18 cellular contexts compared by ENCODE assay signal in the genomic region with DNA sequence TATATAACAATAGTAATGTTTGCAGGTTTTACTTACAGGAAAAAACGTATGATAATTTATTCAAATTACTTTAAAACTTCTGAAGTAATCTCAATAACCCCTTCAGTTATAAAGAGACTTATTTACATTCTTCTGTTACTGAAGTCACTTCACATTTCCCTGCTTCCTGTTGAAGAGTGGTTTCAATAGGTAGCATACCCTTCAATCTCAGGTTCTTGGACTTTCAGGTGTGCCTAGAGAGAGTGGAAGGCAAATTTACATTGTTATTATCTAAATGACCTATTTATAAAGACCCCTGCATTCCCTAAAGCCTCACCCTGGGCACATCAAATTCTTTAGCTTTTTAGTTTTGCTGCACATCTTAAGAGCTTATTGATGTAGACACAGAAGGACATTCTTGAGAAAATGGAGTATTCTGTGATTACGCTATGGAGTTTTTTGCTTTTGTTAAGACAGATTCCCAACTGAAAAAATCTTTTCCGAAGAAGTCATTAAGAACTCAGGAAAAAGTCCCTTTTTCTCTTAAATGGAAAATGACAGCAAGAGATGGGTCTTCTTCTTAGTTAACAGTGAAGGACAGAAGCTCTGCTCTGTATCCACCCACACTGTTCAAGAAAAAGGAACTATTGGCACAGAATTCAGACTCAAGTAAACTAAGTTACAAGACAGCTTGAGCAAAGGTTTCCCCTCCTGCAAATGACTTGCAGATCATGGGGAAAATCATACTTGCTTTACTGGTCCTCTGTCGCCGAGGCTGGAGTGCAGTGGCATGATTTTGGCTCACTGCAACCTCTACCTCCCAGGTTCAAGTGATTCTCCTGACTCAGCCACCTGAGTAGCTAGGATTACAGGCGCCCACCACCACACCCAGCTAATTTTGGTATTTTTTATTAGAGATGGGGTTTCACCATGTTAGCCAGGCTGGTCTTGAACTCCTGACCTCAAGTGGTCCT.
DNase-seq lines count a peak whose midpoint lies in the region; ATAC-seq and TF ChIP-seq lines count a peak whose summit lies in the region.
"Had no signal": no experiment of that assay in that cellular context is flagged by ENCODE, and none has a peak within 500 bp of the region (broad histone marks: within the 10 kb centered on the region; RNA-seq: fewer than 3 reads in every experiment).

No MANE protein-coding gene starts in this region.

- no peak overlapping the region for H4K8ac ChIP-seq in IMR-90 (ENCODE audit: low read depth in 2 of 2, low read length in 2 of 2)

- no peak overlapping the region for H2AFZ ChIP-seq in IMR-90 (replicated peaks; ENCODE audit: low read length, poor library complexity)

- no peak for TF ChIP-seq RAD21 in IMR-90 (IDR thresholded peaks at IDR 0.05; ENCODE audit: low read length)

- H2AK9ac ChIP-seq in IMR-90 (replicated peaks; ENCODE audit: low read depth, low read length, poor library complexity): no peak overlapping the region

- no peaks in the 10 kb centered on the region for H3K36me3 ChIP-seq in A673 (ENCODE audit: insufficient read depth, low read length, poor library complexity, severe bottlenecking)
- peaks cover 19% of the 10 kb centered on the region for H3K36me3 ChIP-seq in IMR-90 (ENCODE audit: control insufficient read depth, insufficient read depth, low read length)

- H3K9me3 Mint-ChIP-seq in dendritic cell treated with granulocyte-macrophage colony-stimulating factor and Interleukin-4, amounts not matched to agents 40 ng/mL and 50 ng/mL, for 4 days: no peaks in the 10 kb centered on the region
- peaks cover 2% of the 10 kb centered on the region for H3K9me3 Mint-ChIP-seq in nephron

- H3K4me1 ChIP-seq in A673 (ENCODE audit: insufficient read depth, low read length, poor library complexity, severe bottlenecking) (peaks cover 37% of the 10 kb centered on the region), IMR-90 (ENCODE audit: control insufficient read depth, insufficient read depth, low read length) (peaks cover 4% of the 10 kb centered on the region)
- H3K4me1 ChIP-seq: A549, SJSA1 had no signal

- H3K27ac Mint-ChIP-seq in dendritic cell treated with granulocyte-macrophage colony-stimulating factor and Interleukin-4, amounts not matched to agents 40 ng/mL and 50 ng/mL, for 4 days: peak overlapping the region; percentile 39
- H3K27ac Mint-ChIP-seq in nephron: peak overlapping the region in 2 of 3 experiments; percentile 35 to 37
- H3K27ac Mint-ChIP-seq: CD14-positive monocyte had no signal

- H3K4ac ChIP-seq in IMR-90 (ENCODE audit: low read depth, low read length): no peak overlapping the region

- POLR2A ChIA-PET in A673 (lab: Charles Lee; ENCODE audit: low non-redundant PET) (no interaction called here), IMR-90 (lab: Charles Lee; ENCODE audit: unreplicated experiment) (no interaction called here)

- no peak overlapping the region for H3K9ac ChIP-seq in IMR-90 (ENCODE audit: low read depth, low read length)

- no peak overlapping the region for H3K4me2 ChIP-seq in IMR-90 (ENCODE audit: low read depth, low read length)
- H3K4me2 ChIP-seq: A549 had no signal

- no peak for DNase-seq in A673 (ENCODE audit: low spot score)
- DNase-seq in IMR-90: no peak
- DNase-seq in ACHN: no peak
- DNase-seq in epidermal melanocyte (ENCODE audit: insufficient read length, low spot score): no peak
- DNase-seq: COR-L47, H7, KBM-7, NCI-H1092 treated with DMSO at 0.1 percent for 48 hours, NCI-H1694, NCI-H226, NCI-H524 treated with DMSO at 0.1 percent for 48 hours had no signal

- no peaks in the 10 kb centered on the region for H3K79me1 ChIP-seq in IMR-90 (ENCODE audit: low read depth in 1 of 2, low read length in 2 of 2)

- H3K36me3 Mint-ChIP-seq in dendritic cell treated with granulocyte-macrophage colony-stimulating factor and Interleukin-4, amounts not matched to agents 40 ng/mL and 50 ng/mL, for 4 days (ENCODE audit: low read depth): peaks cover 17% of the 10 kb centered on the region
- peaks cover 44% of the 10 kb centered on the region for H3K36me3 Mint-ChIP-seq in nephron (ENCODE audit: low read depth)
- H3K36me3 Mint-ChIP-seq: CD14-positive monocyte had no signal

- no peak overlapping the region for H3K23ac ChIP-seq in IMR-90 (ENCODE audit: low read depth, low read length)

- no peaks in the 10 kb centered on the region; the same call in 1 of the 2 replicates for H3K9me1 ChIP-seq in IMR-90 (ENCODE audit: insufficient read depth, low read length)

- no peaks in the 10 kb centered on the region for H3K27me3 Mint-ChIP-seq in dendritic cell treated with granulocyte-macrophage colony-stimulating factor and Interleukin-4, amounts not matched to agents 40 ng/mL and 50 ng/mL, for 4 days
- H3K27me3 Mint-ChIP-seq in nephron (ENCODE audit: low read depth): no peaks in the 10 kb centered on the region

- no peak for TF ChIP-seq CTCF in A673 (conservative IDR thresholded peaks at IDR 0.05; ENCODE audit: low read depth, low read length)
- TF ChIP-seq CTCF in IMR-90 (conservative IDR thresholded peaks at IDR 0.05; ENCODE audit: low read depth, low read length): no peak
- TF ChIP-seq CTCF in nephron (IDR thresholded peaks at IDR 0.05; ENCODE audit: unreplicated experiment in 3 of 3): no peak

- H3K18ac ChIP-seq in IMR-90 (ENCODE audit: low read depth, low read length): no peak overlapping the region

- H3K9me3 ChIP-seq in A673 (ENCODE audit: low read depth, low read length, poor library complexity, severe bottlenecking) (no peaks in the 10 kb centered on the region), IMR-90 (ENCODE audit: control insufficient read depth, insufficient read depth, low read length) (no peaks in the 10 kb centered on the region)
- H3K9me3 ChIP-seq: A549, SJSA1 had no signal

- no peak overlapping the region for H2AK5ac ChIP-seq in IMR-90 (ENCODE audit: low read depth, low read length)

- ATAC-seq in IMR-90 (ENCODE audit: low read depth) (no peak), HG02981 (IDR thresholded peaks at IDR 0.05; ENCODE audit: unreplicated experiment) (no peak), HG03196 (IDR thresholded peaks at IDR 0.05; ENCODE audit: unreplicated experiment) (no peak)
- ATAC-seq: A549 had no signal

- in situ Hi-C loops in IMR-90 (cut with MboI; ENCODE audit: low sequenced_read_pairs): no loop called here
- in situ Hi-C loops in ACHN (cut with HindIII; ENCODE audit: low pct_ligation_motif_present, low pct_unique_long_range_greater_than_20kb, low sequenced_read_pairs): no loop called here

- peaks cover 14% of the 10 kb centered on the region for H3K4me1 Mint-ChIP-seq in dendritic cell treated with granulocyte-macrophage colony-stimulating factor and Interleukin-4, amounts not matched to agents 40 ng/mL and 50 ng/mL, for 4 days (ENCODE audit: low read depth)
- no peaks in the 10 kb centered on the region for H3K4me1 Mint-ChIP-seq in nephron
- H3K4me1 Mint-ChIP-seq: CD14-positive monocyte had no signal

- H3K27me3 ChIP-seq in A673 (replicated peaks; ENCODE audit: insufficient read depth, low read depth, low read length, poor library complexity) (no peaks in the 10 kb centered on the region), IMR-90 (ENCODE audit: control insufficient read depth, insufficient read depth, low read length) (no peaks in the 10 kb centered on the region)
- H3K27me3 ChIP-seq: SJSA1 had no signal

- H3K56ac ChIP-seq in IMR-90 (ENCODE audit: extremely low read depth, insufficient read depth, low read length): no peak overlapping the region

- no peak overlapping the region for H3K4me3 ChIP-seq in A673 (ENCODE audit: low read depth, low read length, poor library complexity, severe bottlenecking)
- H3K4me3 ChIP-seq in IMR-90 (ENCODE audit: insufficient read depth, low read depth, low read length): no peak overlapping the region
- H3K4me3 ChIP-seq: A549, SJSA1 had no signal

- no peak overlapping the region for H2BK5ac ChIP-seq in IMR-90 (ENCODE audit: low read depth, low read length, poor library complexity, severe bottlenecking)

- H4K20me1 ChIP-seq in IMR-90 (ENCODE audit: insufficient read depth, low read length): no peaks in the 10 kb centered on the region

- no peak overlapping the region for H3K4me3 Mint-ChIP-seq in dendritic cell treated with granulocyte-macrophage colony-stimulating factor and Interleukin-4, amounts not matched to agents 40 ng/mL and 50 ng/mL, for 4 days
- no peak overlapping the region for H3K4me3 Mint-ChIP-seq in nephron
- H3K4me3 Mint-ChIP-seq: CD14-positive monocyte had no signal

- no peak overlapping the region for H2BK15ac ChIP-seq in IMR-90 (ENCODE audit: low read depth, low read length)

- no peak overlapping the region for H4K91ac ChIP-seq in IMR-90 (ENCODE audit: insufficient read depth, low read depth, low read length)

- no peak overlapping the region for H2BK120ac ChIP-seq in IMR-90 (ENCODE audit: low read depth, low read length)

- dilution Hi-C loops in IMR-90 (cut with HindIII; ENCODE audit: low sequenced_read_pairs, unreplicated experiment): no loop called here

- H2BK20ac ChIP-seq in IMR-90 (ENCODE audit: low read depth, low read length): 0 out of 2 replicates have a peak overlapping the region, but pooled peaks have one; percentile 27

- no CpG with 5 or more reads among the region's 6 CpGs for WGBS in IMR-90 (ENCODE audit: extremely low coverage in 2 of 2, insufficient read length in 1 of 2), 2 experiments

- no peak overlapping the region for H4K5ac ChIP-seq in IMR-90 (ENCODE audit: low read depth, low read length)

- H3K27ac ChIP-seq in A673 (ENCODE audit: low read depth, low read length, poor library complexity, severe bottlenecking) (peak overlapping the region; percentile 35), IMR-90 (ENCODE audit: insufficient read depth, low read length) (no peak overlapping the region)
- H3K27ac ChIP-seq: A549, SJSA1 had no signal

- H3K14ac ChIP-seq in IMR-90 (replicated peaks; ENCODE audit: low read depth, low read length): no peak overlapping the region

- no peak for TF ChIP-seq POLR2A in IMR-90 (IDR thresholded peaks at IDR 0.05; ENCODE audit: low read depth, low read length)

- intact Hi-C loops in A673 (cut with micrococcal nuclease; ENCODE audit: unreplicated experiment) (no loop called here), IMR-90 (cut with micrococcal nuclease) (no loop called here)
- intact Hi-C loops in dendritic cell treated with granulocyte-macrophage colony-stimulating factor and Interleukin-4, amounts not matched to agents 40 ng/mL and 50 ng/mL, for 4 days (cut with micrococcal nuclease): no loop called here

- CTCF ChIA-PET in A673 (lab: Charles Lee) (no interaction called here), IMR-90 (lab: Yijun Ruan, JAX) (no interaction called here)

- BruUV-seq in A673 (replicated peaks; lab: Mats Ljungman, UMichigan) (no TSS peak), IMR-90 (replicated peaks; lab: Mats Ljungman, UMichigan) (no TSS peak)

TF ChIP-seq in IMR-90, 13 proteins besides CTCF, POLR2A, EP300 and RAD21 (continues in another document):
- TF ChIP-seq CEBPB (IDR thresholded peaks at IDR 0.05; ENCODE audit: low read depth, low read length) (no peak), RCOR1 (IDR thresholded peaks at IDR 0.05; ENCODE audit: insufficient replicate concordance, low read length) (no peak), MAZ (IDR thresholded peaks at IDR 0.05; ENCODE audit: borderline replicate concordance, low read depth, low read length) (no peak), RFX5 (IDR thresholded peaks at IDR 0.05; ENCODE audit: low read depth, low read length) (no peak)
